35 cellular contexts compared by ENCODE assay signal in genomic region chr15:43071451-43071850, GRCh38. TPM values are rescaled to one million over a fixed set of nuclear protein-coding genes. Genes with fewer than 3 reads are reported as not detected.
A peak's percentile ranks its signal among the peaks of the same experiment; 100 is the strongest.
DNase-seq lines count a peak whose midpoint lies in the region; ATAC-seq and TF ChIP-seq lines count a peak whose summit lies in the region.
"Had no signal": no experiment of that assay in that cellular context is flagged by ENCODE, and none has a peak within 500 bp of the region (broad histone marks: within the 10 kb centered on the region; RNA-seq: fewer than 3 reads in every experiment).

No MANE protein-coding gene starts in this region.

- H3K27ac Mint-ChIP-seq in T-helper 2 cell treated with Interferon-gamma antibody and Interleukin-4, amounts not matched to agents 5 μg/mL and 100 μg/mL, for 36 hours = peak overlapping the region; percentile 52
- H3K27ac Mint-ChIP-seq in MCF 10A (ENCODE audit: low read depth, unreplicated experiment) (peak overlapping the region; percentile 10), T-helper 17 cell (peak overlapping the region; percentile 14)
- H3K27ac Mint-ChIP-seq: B cell; CD4-positive, alpha-beta memory T cell; CD4-positive, alpha-beta T cell; CD8-positive, alpha-beta T cell had no signal

- CTCF ChIA-PET in MCF 10A (lab: Yijun Ruan, JAX) = interaction anchor here (0.6 kb wide), 1 partner anchor 215 kb away, joined by 3 read pairs; no protein-coding TSS in a partner anchor

- H3K4me1 Mint-ChIP-seq in T-helper 2 cell treated with Interferon-gamma antibody and Interleukin-4, amounts not matched to agents 5 μg/mL and 100 μg/mL, for 36 hours (ENCODE audit: low read depth) = peaks cover 2% of the 10 kb centered on the region
- H3K4me1 Mint-ChIP-seq in MCF 10A (ENCODE audit: insufficient read depth, unreplicated experiment) (no peaks in the 10 kb centered on the region), T-helper 17 cell (no peaks in the 10 kb centered on the region)
- H3K4me1 Mint-ChIP-seq: B cell; CD4-positive, alpha-beta memory T cell; CD8-positive, alpha-beta memory T cell had no signal

- no peak overlapping the region for H3K27ac ChIP-seq in breast epithelium
- H3K27ac ChIP-seq: 22Rv1; A549; BLaER1; BLaER1 treated with 17β-estradiol and CSF1 and Interleukin-3, amounts not matched to agents 10 nM and 100 nM; C4-2B had no signal

- H3K27me3 Mint-ChIP-seq in T-helper 2 cell treated with Interferon-gamma antibody and Interleukin-4, amounts not matched to agents 5 μg/mL and 100 μg/mL, for 36 hours (ENCODE audit: low read depth) = no peaks in the 10 kb centered on the region
- H3K27me3 Mint-ChIP-seq in MCF 10A (ENCODE audit: insufficient read depth, unreplicated experiment) = no peaks in the 10 kb centered on the region
- H3K27me3 Mint-ChIP-seq in T-helper 17 cell = no peaks in the 10 kb centered on the region
- H3K27me3 Mint-ChIP-seq: B cell; CD4-positive, alpha-beta memory T cell; CD4-positive, alpha-beta T cell; CD4-positive, CD25-positive, alpha-beta regulatory T cell; CD8-positive, alpha-beta memory T cell had no signal

- no peak overlapping the region for H3K4me3 ChIP-seq in breast epithelium
- H3K4me3 ChIP-seq: A549; BLaER1; BLaER1 treated with 17β-estradiol and CSF1 and Interleukin-3, amounts not matched to agents 10 nM and 100 nM had no signal

- H3K36me3 Mint-ChIP-seq in T-helper 2 cell treated with Interferon-gamma antibody and Interleukin-4, amounts not matched to agents 5 μg/mL and 100 μg/mL, for 36 hours (ENCODE audit: low read depth) = peaks cover 69% of the 10 kb centered on the region
- H3K36me3 Mint-ChIP-seq in MCF 10A (ENCODE audit: insufficient read depth, unreplicated experiment) (peaks cover 73% of the 10 kb centered on the region), T-helper 17 cell (ENCODE audit: low read depth) (peaks cover 7% of the 10 kb centered on the region)

- POLR2A ChIA-PET in MCF 10A (lab: Yijun Ruan, JAX) = interaction anchor here (0.7 to 1.9 kb wide), 3 partner anchors 9 to 32 kb away, joined by 3 to 5 read pairs (median 5); no protein-coding TSS in a partner anchor

- BruUV-seq in MCF 10A (replicated peaks; lab: Mats Ljungman, UMichigan) = no TSS peak

- no peaks in the 10 kb centered on the region for H3K27me3 ChIP-seq in breast epithelium
- H3K27me3 ChIP-seq: BE2C; BLaER1; BLaER1 treated with 17β-estradiol and CSF1 and Interleukin-3, amounts not matched to agents 10 nM and 100 nM had no signal

- TF ChIP-seq CTCF in MCF 10A (IDR thresholded peaks at IDR 0.05; ENCODE audit: unreplicated experiment) (no peak), breast epithelium (IDR thresholded peaks at IDR 0.05) (no peak)

- H3K4me1 ChIP-seq in breast epithelium = no peaks in the 10 kb centered on the region
- H3K4me1 ChIP-seq: A549; BE2C; BLaER1; BLaER1 treated with 17β-estradiol and CSF1 and Interleukin-3, amounts not matched to agents 10 nM and 100 nM; Caco-2 had no signal

- no peak for TF ChIP-seq POLR2A in breast epithelium (IDR thresholded peaks at IDR 0.05)

- H3K9me3 Mint-ChIP-seq in T-helper 2 cell treated with Interferon-gamma antibody and Interleukin-4, amounts not matched to agents 5 μg/mL and 100 μg/mL, for 36 hours = no peaks in the 10 kb centered on the region
- H3K9me3 Mint-ChIP-seq in MCF 10A (ENCODE audit: unreplicated experiment) = no peaks in the 10 kb centered on the region
- H3K9me3 Mint-ChIP-seq: CD4-positive, alpha-beta T cell; CD4-positive, CD25-positive, alpha-beta regulatory T cell; CD8-positive, alpha-beta memory T cell; CD8-positive, alpha-beta T cell had no signal

- intact Hi-C loops in MCF 10A (cut with micrococcal nuclease) = no loop called here
- intact Hi-C loops in breast epithelium (cut with DNase I; ENCODE audit: low total_unique reads) = no loop called here

- H3K9me3 ChIP-seq in breast epithelium (no peaks in the 10 kb centered on the region), T-helper 17 cell (ENCODE audit: control insufficient read depth, low read length, poor library complexity, severe bottlenecking) (no peaks in the 10 kb centered on the region)
- H3K9me3 ChIP-seq: A549; BE2C; BLaER1; BLaER1 treated with 17β-estradiol and CSF1 and Interleukin-3, amounts not matched to agents 10 nM and 100 nM; Caco-2 had no signal

- H3K36me3 ChIP-seq in breast epithelium = no peaks in the 10 kb centered on the region

- DNase-seq in T-helper 2 cell treated with Interferon-gamma antibody and Interleukin-4, amounts not matched to agents 5 μg/mL and 100 μg/mL, for 36 hours (ENCODE audit: low spot score) = no peak
- no peak for DNase-seq in T-helper 2 cell
- DNase-seq in MCF 10A (ENCODE audit: unreplicated experiment) = no peak
- no peak for DNase-seq in breast epithelium (ENCODE audit: low spot score in 2 of 2)
- no peak for DNase-seq in T-helper 17 cell
- peak; percentile 90 for DNase-seq in amniotic epithelial cell (ENCODE audit: low read depth)
- no peak for DNase-seq in HUDEP-2 (lab: John Stamatoyannopoulos, UW; ENCODE audit: unreplicated experiment in 76 of 76)
- DNase-seq in HuH-7.5 (ENCODE audit: low spot score) = no peak
- DNase-seq: 8988T; ACHN; AML-193; BE2C; C1 segment of cervical spinal cord; Caco-2; Calu3; CD4-positive, alpha-beta memory T cell; CD4-positive, alpha-beta T cell; CD4-positive, CD25-positive, alpha-beta regulatory T cell; CD8-positive, alpha-beta memory T cell; CD8-positive, alpha-beta T cell; COR-L47; DMS 273 treated with DMSO at 0.1 percent for 48 hours; DMS153; DMS53; DMS79; DMS79 treated with DMSO at 0.1 percent for 48 hours; DND-41; EL had no signal

- no peak for ATAC-seq in T-helper 17 cell
- ATAC-seq: A549; CD8-positive, alpha-beta T cell had no signal

- H3K4me3 Mint-ChIP-seq in T-helper 2 cell treated with Interferon-gamma antibody and Interleukin-4, amounts not matched to agents 5 μg/mL and 100 μg/mL, for 36 hours = no peak overlapping the region
- H3K4me3 Mint-ChIP-seq in MCF 10A (ENCODE audit: unreplicated experiment) (no peak overlapping the region), T-helper 17 cell (no peak overlapping the region)
- H3K4me3 Mint-ChIP-seq: B cell; CD14-positive monocyte; CD4-positive, alpha-beta memory T cell; CD4-positive, alpha-beta T cell; CD8-positive, alpha-beta memory T cell; CD8-positive, alpha-beta T cell had no signal

RNA-seq across cellular contexts. Expression of gene UBR1, which starts 34.4 kb away (rescaled TPM):
- 25.6 and 32.6 TPM in 2 replicates for total RNA-seq in MCF 10A (2022)
- 10 to 100 TPM; 33.0 to 52.5 (median 48.5) TPM for total RNA-seq in breast epithelium
- 10 to 100 TPM; 42.4 to 56.7 TPM for total RNA-seq in T-helper 17 cell
